In genomic region chr3:193816656-193817311, GRCh38 we compare ENCODE assay signal across 9 cellular contexts.
DNase-seq lines count a peak whose midpoint lies in the region; ATAC-seq and TF ChIP-seq lines count a peak whose summit lies in the region.
"Had no signal": no experiment of that assay in that cellular context is flagged by ENCODE, and none has a peak within 500 bp of the region (broad histone marks: within the 10 kb centered on the region; RNA-seq: fewer than 3 reads in every experiment).

No MANE protein-coding gene starts in this region.

- no peaks in the 10 kb centered on the region for H3K4me1 ChIP-seq in lower lobe of right lung
- H3K4me1 ChIP-seq in uterus, result no peaks in the 10 kb centered on the region

- TF ChIP-seq CTCF in coronary artery (IDR thresholded peaks at IDR 0.05) (no peak), lower lobe of right lung (IDR thresholded peaks at IDR 0.05) (no peak), uterus (IDR thresholded peaks at IDR 0.05) (no peak)

- no peaks in the 10 kb centered on the region for H3K9me3 Mint-ChIP-seq in activated CD4-positive, alpha-beta T cell treated with anti-CD3 and anti-CD28 coated beads for 36 hours (ENCODE audit: low read depth)
- H3K9me3 Mint-ChIP-seq: activated B cell treated with CpG ODN at 0.5 μM for 24 hours had no signal

- TF ChIP-seq POLR2A in uterus (IDR thresholded peaks at IDR 0.05), result no peak

- H3K36me3 ChIP-seq in lower lobe of right lung (no peaks in the 10 kb centered on the region), uterus (no peaks in the 10 kb centered on the region)

- no peaks in the 10 kb centered on the region for H3K4me1 Mint-ChIP-seq in activated CD4-positive, alpha-beta T cell treated with anti-CD3 and anti-CD28 coated beads for 36 hours
- H3K4me1 Mint-ChIP-seq: activated B cell treated with CpG ODN at 0.5 μM for 24 hours had no signal

- no peaks in the 10 kb centered on the region for H3K36me3 Mint-ChIP-seq in activated CD4-positive, alpha-beta T cell treated with anti-CD3 and anti-CD28 coated beads for 36 hours (ENCODE audit: low read depth)

- H3K27me3 Mint-ChIP-seq in activated CD4-positive, alpha-beta T cell treated with anti-CD3 and anti-CD28 coated beads for 36 hours, result peaks cover 3% of the 10 kb centered on the region

- no peaks in the 10 kb centered on the region for H3K27me3 ChIP-seq in lower lobe of right lung (ENCODE audit: low read depth)
- no peaks in the 10 kb centered on the region for H3K27me3 ChIP-seq in uterus

- DNase-seq in SIG-M5 treated with dmso at 0.1 percent for 504 hours (lab: John Stamatoyannopoulos, UW; ENCODE audit: unreplicated experiment) (peak; percentile 64), SIG-M5 (lab: John Stamatoyannopoulos, UW) (no peak), coronary artery (ENCODE audit: low spot score) (peak; percentile 78), lower lobe of right lung (no peak), uterus (peak; percentile 76 to 87), GF-D8 (lab: John Stamatoyannopoulos, UW) (no peak), NCI-H1694 (lab: John Stamatoyannopoulos, UW) (no peak)
- no peak for DNase-seq in activated CD4-positive, alpha-beta T cell treated with anti-CD3 and anti-CD28 coated beads for 36 hours
- DNase-seq: activated B cell treated with CpG ODN at 0.5 μM for 24 hours had no signal

- no peak overlapping the region for H3K4me3 Mint-ChIP-seq in activated CD4-positive, alpha-beta T cell treated with anti-CD3 and anti-CD28 coated beads for 36 hours
- H3K4me3 Mint-ChIP-seq: activated B cell treated with CpG ODN at 0.5 μM for 24 hours had no signal

- POLR2A ChIA-PET in activated CD4-positive, alpha-beta T cell treated with anti-CD3 and anti-CD28 coated beads for 36 hours (lab: Charles Lee), result no interaction called here

- H3K9me3 ChIP-seq in lower lobe of right lung (no peaks in the 10 kb centered on the region), uterus (no peaks in the 10 kb centered on the region)

- CTCF ChIA-PET in activated CD4-positive, alpha-beta T cell treated with anti-CD3 and anti-CD28 coated beads for 36 hours (lab: Charles Lee), result interaction anchor here (0.7 kb wide), 1 partner anchor 500 kb away, joined by 3 read pairs; no protein-coding TSS in a partner anchor

- intact Hi-C loops in lower lobe of right lung (cut with DNase I) (no loop called here), uterus (cut with DNase I; ENCODE audit: low total_unique reads) (no loop called here)
- intact Hi-C loops in activated CD4-positive, alpha-beta T cell treated with anti-CD3 and anti-CD28 coated beads for 36 hours (cut with DNase I, micrococcal nuclease), result no loop called here

- no peak overlapping the region for H3K27ac Mint-ChIP-seq in activated CD4-positive, alpha-beta T cell treated with anti-CD3 and anti-CD28 coated beads for 36 hours
- H3K27ac Mint-ChIP-seq: activated B cell treated with CpG ODN at 0.5 μM for 24 hours had no signal

- peak overlapping the region; percentile 43 for H3K4me3 ChIP-seq in coronary artery
- H3K4me3 ChIP-seq in lower lobe of right lung, result no peak overlapping the region
- H3K4me3 ChIP-seq in uterus, result no peak overlapping the region

- ATAC-seq in lower lobe of right lung, result peak; percentile 64 to 78
- ATAC-seq in activated CD4-positive, alpha-beta T cell treated with anti-CD3 and anti-CD28 coated beads for 36 hours, result no peak

- H3K27ac ChIP-seq in coronary artery (no peak overlapping the region), lower lobe of right lung (no peak overlapping the region), uterus (peak overlapping the region in 1 of 2 donors; percentile 64)

Comparison
In these comparisons a context has a peak if more than half of its experiments do, and no peak if none do; other contexts are left out.
1. DNase-seq: peak in SIG-M5 treated with dmso at 0.1 percent for 504 hours (single experiment), coronary artery (single experiment) and uterus (2 of 2); none in SIG-M5 (single experiment), lower lobe of right lung (single experiment), GF-D8 (single experiment), activated CD4-positive, alpha-beta T cell treated with anti-CD3 and anti-CD28 coated beads for 36 hours (single experiment) and NCI-H1694 (single experiment).